ENCODE assay signal across 16 cellular contexts in the genomic region with DNA sequence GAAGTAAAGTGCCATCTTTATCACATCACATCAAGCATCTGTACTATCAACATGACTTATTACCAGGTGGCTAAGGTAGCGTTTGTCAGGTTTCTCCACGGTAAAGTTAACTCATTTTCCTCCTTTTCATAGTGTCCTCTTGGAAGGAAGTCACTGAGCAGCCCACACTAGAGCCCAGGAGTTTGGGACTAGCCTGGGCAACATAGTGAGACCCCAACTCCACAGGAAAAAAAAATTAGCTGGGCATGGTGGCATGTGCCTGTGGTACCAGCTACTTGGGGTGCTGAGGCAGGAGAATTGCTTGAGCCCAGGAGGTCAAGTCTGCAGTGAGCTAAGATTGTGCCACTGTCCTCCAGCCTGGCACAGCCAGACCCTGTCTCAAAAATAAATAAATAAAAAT. TPM values are rescaled to one million over a fixed set of nuclear protein-coding genes. Genes with fewer than 3 reads are reported as not detected.
DNase-seq lines count a peak whose midpoint lies in the region; ATAC-seq and TF ChIP-seq lines count a peak whose summit lies in the region.
"Had no signal": no experiment of that assay in that cellular context is flagged by ENCODE, and none has a peak within 500 bp of the region (broad histone marks: within the 10 kb centered on the region; RNA-seq: fewer than 3 reads in every experiment).

No MANE protein-coding gene starts in this region.

- H3K27ac ChIP-seq in left ventricle myocardium inferior (replicated peaks) = peak overlapping the region; percentile 85
- peak overlapping the region; percentile 91 for H3K27ac ChIP-seq in OCI-LY1 (ENCODE audit: low read depth, low read length, poor library complexity, severe bottlenecking)
- H3K27ac ChIP-seq: GM23248, KMS-11 had no signal

- peak overlapping the region; percentile 60 for H3K4me3 Mint-ChIP-seq in central memory CD8-positive, alpha-beta T cell
- peak overlapping the region; percentile 52 for H3K4me3 Mint-ChIP-seq in stimulated activated effector memory CD8-positive, alpha-beta T cell treated with anti-CD3 and anti-CD28 coated beads, Interleukin-12 subunit alpha, Interleukin-12 subunit beta, amount 100 ng/mL, for 72 hours

- H3K9ac ChIP-seq in OCI-LY1 (ENCODE audit: low read length) = no peak overlapping the region
- H3K9ac ChIP-seq: GM23248, KMS-11 had no signal

- intact Hi-C loops in left ventricle myocardium inferior (cut with micrococcal nuclease) = no loop called here
- intact Hi-C loops in left cardiac atrium (cut with DNase I) = no loop called here

- no peaks in the 10 kb centered on the region for H3K27me3 Mint-ChIP-seq in central memory CD8-positive, alpha-beta T cell

- no peak for TF ChIP-seq CTCF in left ventricle myocardium inferior (IDR thresholded peaks at IDR 0.05; ENCODE audit: borderline replicate concordance)
- TF ChIP-seq CTCF in OCI-LY1 (IDR thresholded peaks at IDR 0.05; ENCODE audit: low read length) = no peak

- H3K9me2 ChIP-seq in OCI-LY1 (ENCODE audit: low read depth, low read length) = no peaks in the 10 kb centered on the region

- H3K36me3 Mint-ChIP-seq in central memory CD8-positive, alpha-beta T cell (ENCODE audit: insufficient read depth) = no peaks in the 10 kb centered on the region
- H3K36me3 Mint-ChIP-seq in stimulated activated effector memory CD8-positive, alpha-beta T cell treated with anti-CD3 and anti-CD28 coated beads, Interleukin-12 subunit alpha, Interleukin-12 subunit beta, amount 100 ng/mL, for 72 hours = no peaks in the 10 kb centered on the region

- peaks cover 28% of the 10 kb centered on the region for H3K79me2 ChIP-seq in OCI-LY1 (ENCODE audit: insufficient read depth, low read length)

- no peak overlapping the region for H3K4me3 ChIP-seq in left ventricle myocardium inferior
- no peak overlapping the region for H3K4me3 ChIP-seq in OCI-LY1 (ENCODE audit: low read depth, low read length, poor library complexity, severe bottlenecking)
- H3K4me3 ChIP-seq: GM23248, MG63 had no signal

- H3K27ac Mint-ChIP-seq in central memory CD8-positive, alpha-beta T cell (ENCODE audit: low read depth) = peak overlapping the region; percentile 47
- peak overlapping the region; percentile 65 for H3K27ac Mint-ChIP-seq in stimulated activated effector memory CD8-positive, alpha-beta T cell treated with anti-CD3 and anti-CD28 coated beads, Interleukin-12 subunit alpha, Interleukin-12 subunit beta, amount 100 ng/mL, for 72 hours

- no peaks in the 10 kb centered on the region; the same call in 1 of the 2 replicates for H3F3A ChIP-seq in OCI-LY1 (ENCODE audit: insufficient read depth, low read length)

- H3K27me3 ChIP-seq in left ventricle myocardium inferior (ENCODE audit: low read depth) = no peaks in the 10 kb centered on the region
- no peaks in the 10 kb centered on the region for H3K27me3 ChIP-seq in OCI-LY1 (ENCODE audit: insufficient read depth, low read length)
- H3K27me3 ChIP-seq: MG63 had no signal

- no peaks in the 10 kb centered on the region for H4K20me1 ChIP-seq in OCI-LY1 (ENCODE audit: insufficient read depth, low read length)

- no peaks in the 10 kb centered on the region for H3K9me3 Mint-ChIP-seq in central memory CD8-positive, alpha-beta T cell
- H3K9me3 Mint-ChIP-seq in stimulated activated effector memory CD8-positive, alpha-beta T cell treated with anti-CD3 and anti-CD28 coated beads, Interleukin-12 subunit alpha, Interleukin-12 subunit beta, amount 100 ng/mL, for 72 hours = no peaks in the 10 kb centered on the region

- H3K36me3 ChIP-seq in left ventricle myocardium inferior (peaks cover 11% of the 10 kb centered on the region), OCI-LY1 (ENCODE audit: insufficient read depth, low read length) (peaks cover 8% of the 10 kb centered on the region; the same call in 1 of the 2 replicates)

- no peak overlapping the region for H2AFZ ChIP-seq in OCI-LY1 (ENCODE audit: low read length)
- H2AFZ ChIP-seq: GM23248 had no signal

- peaks cover 86% of the 10 kb centered on the region for H3K4me1 ChIP-seq in left ventricle myocardium inferior
- peaks cover 70% of the 10 kb centered on the region for H3K4me1 ChIP-seq in OCI-LY1 (ENCODE audit: insufficient read depth, low read length, severe bottlenecking)

- no peak for ATAC-seq in left cardiac atrium
- peak; percentile 24 for ATAC-seq in central memory CD8-positive, alpha-beta T cell (replicated peaks; ENCODE audit: extremely low read depth, poor library complexity, severe bottlenecking)
- no peak for ATAC-seq in stimulated activated effector memory CD8-positive, alpha-beta T cell treated with anti-CD3 and anti-CD28 coated beads, Interleukin-12 subunit alpha, Interleukin-12 subunit beta, amount 100 ng/mL, for 72 hours

- H3K4me1 Mint-ChIP-seq in central memory CD8-positive, alpha-beta T cell = peaks cover 69% of the 10 kb centered on the region
- H3K4me1 Mint-ChIP-seq in stimulated activated effector memory CD8-positive, alpha-beta T cell treated with anti-CD3 and anti-CD28 coated beads, Interleukin-12 subunit alpha, Interleukin-12 subunit beta, amount 100 ng/mL, for 72 hours = peaks cover 71% of the 10 kb centered on the region

- H3K4me2 ChIP-seq in OCI-LY1 (ENCODE audit: low read length) = peak overlapping the region; percentile 56
- H3K4me2 ChIP-seq: KMS-11 had no signal

- H3K9me3 ChIP-seq in left ventricle myocardium inferior (replicated peaks) = no peaks in the 10 kb centered on the region
- H3K9me3 ChIP-seq in OCI-LY1 (ENCODE audit: low read length) = no peaks in the 10 kb centered on the region
- H3K9me3 ChIP-seq: MG63 had no signal

- DNase-seq in left ventricle myocardium inferior = no peak
- no peak for DNase-seq in left cardiac atrium
- DNase-seq in central memory CD8-positive, alpha-beta T cell (ENCODE audit: low spot score in 2 of 2) = no peak
- DNase-seq in stimulated activated effector memory CD8-positive, alpha-beta T cell treated with anti-CD3 and anti-CD28 coated beads, Interleukin-12 subunit alpha, Interleukin-12 subunit beta, amount 100 ng/mL, for 72 hours (ENCODE audit: low spot score in 2 of 2) = no peak
- DNase-seq in HuH-7 (ENCODE audit: low spot score) = no peak
- DNase-seq in stimulated activated CD8-positive, alpha-beta memory T cell treated with anti-CD3 and anti-CD28 coated beads, Interleukin-4, amount 100 ng/mL, for 48 hours = no peak
- DNase-seq in H4 (ENCODE audit: low spot score) = no peak
- DNase-seq: ACHN, COR-L47, GM23248, MG63, NCI-H1105, NCI-H187, NCI-H446 had no signal

RNA-seq across cellular contexts. Expression of a gene that starts 12.9 kb away (rescaled TPM):
- total RNA-seq in left ventricle myocardium inferior (38.9 TPM), left cardiac atrium (10 to 100 TPM; 44.2 to 60.3 TPM)
- 12.1 and 15.8 TPM in 2 replicates for total RNA-seq in H4 (2014; rRNA removed; shearing (Covaris generic))

RNA-seq across cellular contexts. Expression of a gene that starts 15.0 kb away (rescaled TPM):
- 0.77 TPM for total RNA-seq in left ventricle myocardium inferior
- under 1 TPM; 0.47 to 0.94 TPM for total RNA-seq in left cardiac atrium
- 0.72 and 1.6 TPM in 2 replicates for total RNA-seq in H4 (2014; rRNA removed; shearing (Covaris generic))
